In the genomic region with DNA sequence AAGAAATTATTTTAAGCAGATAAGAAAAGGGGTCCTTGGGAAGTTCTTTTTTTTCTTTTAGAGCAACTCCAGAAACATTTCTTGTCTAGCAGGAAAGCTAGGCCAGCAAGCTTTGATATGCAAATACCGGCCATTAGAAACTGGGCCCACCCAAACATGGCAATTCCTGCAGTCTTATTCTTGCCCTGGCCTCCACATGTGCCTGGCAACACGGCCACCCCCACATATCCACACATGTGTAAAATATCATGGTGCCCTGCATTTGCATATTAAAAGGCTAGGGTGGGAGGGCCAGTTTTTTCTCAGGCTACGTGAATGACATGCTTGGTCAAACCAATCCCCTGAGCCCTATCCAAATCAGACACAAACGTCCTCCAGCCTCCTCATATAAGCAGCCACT, we compare ENCODE assay signal across 25 cellular contexts.
"Had no signal": no experiment of that assay in that cellular context is flagged by ENCODE, and none has a peak within 500 bp of the region (broad histone marks: within the 10 kb centered on the region; RNA-seq: fewer than 3 reads in every experiment).

No MANE protein-coding gene starts in this region.

- H3K36me3 ChIP-seq: gastrocnemius medialis, ovary, sigmoid colon had no signal

- H3K27ac ChIP-seq: epithelial cell of prostate, gastrocnemius medialis, ovary, psoas muscle, testis, tibial artery, upper lobe of left lung had no signal

- H3K4me1 ChIP-seq: gastrocnemius medialis, psoas muscle, testis, tibial artery, upper lobe of left lung had no signal

- H3K27me3 Mint-ChIP-seq: memory B cell; naive thymus-derived CD4-positive, alpha-beta T cell had no signal

- H3K27ac Mint-ChIP-seq: memory B cell; naive thymus-derived CD4-positive, alpha-beta T cell; nephron progenitor cell; stimulated activated effector memory CD8-positive, alpha-beta T cell treated with anti-CD3 and anti-CD28 coated beads, Interleukin-12 subunit alpha, Interleukin-12 subunit beta, amount 100 ng/mL, for 72 hours had no signal

- H3K36me3 Mint-ChIP-seq: naive thymus-derived CD4-positive, alpha-beta T cell; stimulated activated effector memory CD8-positive, alpha-beta T cell treated with anti-CD3 and anti-CD28 coated beads, Interleukin-12 subunit alpha, Interleukin-12 subunit beta, amount 100 ng/mL, for 72 hours had no signal

- H3K4me1 Mint-ChIP-seq: memory B cell; naive thymus-derived CD4-positive, alpha-beta T cell; nephron progenitor cell; stimulated activated effector memory CD8-positive, alpha-beta T cell treated with anti-CD3 and anti-CD28 coated beads, Interleukin-12 subunit alpha, Interleukin-12 subunit beta, amount 100 ng/mL, for 72 hours had no signal

- H3K4me3 Mint-ChIP-seq: memory B cell; naive thymus-derived CD4-positive, alpha-beta T cell; nephron progenitor cell; stimulated activated effector memory CD8-positive, alpha-beta T cell treated with anti-CD3 and anti-CD28 coated beads, Interleukin-12 subunit alpha, Interleukin-12 subunit beta, amount 100 ng/mL, for 72 hours had no signal

- H3K27me3 ChIP-seq: gastrocnemius medialis, ovary, sigmoid colon, testis, tibial artery, upper lobe of left lung had no signal

- FAIRE-seq: kidney, urothelium cell line had no signal

- H3K9me3 ChIP-seq: gastrocnemius medialis, ovary, psoas muscle, sigmoid colon, testis, tibial artery, upper lobe of left lung had no signal

- DNase-seq: foreskin fibroblast; gastrocnemius medialis; head of caudate nucleus; kidney; midbrain; naive thymus-derived CD4-positive, alpha-beta T cell; nephron progenitor cell; ovary; psoas muscle; right cardiac atrium; sigmoid colon; stimulated activated CD4-positive, alpha-beta T cell treated with anti-CD3 and anti-CD28 coated beads, Interleukin-2, amount 100 ng/mL, for 24 hours; stimulated activated CD4-positive, alpha-beta T cell treated with anti-CD3 and anti-CD28 coated beads, Interleukin-4, amount 100 ng/mL, for 24 hours; stimulated activated naive CD8-positive, alpha-beta T cell treated with anti-CD3 and anti-CD28 coated beads, Interleukin-15, Interleukin-2, amounts not matched to agents 100 U/mL and 50 U/mL, for 24 hours; substantia nigra; testis; tibial artery; upper lobe of left lung had no signal

- H3K9me3 Mint-ChIP-seq: memory B cell; naive thymus-derived CD4-positive, alpha-beta T cell; stimulated activated effector memory CD8-positive, alpha-beta T cell treated with anti-CD3 and anti-CD28 coated beads, Interleukin-12 subunit alpha, Interleukin-12 subunit beta, amount 100 ng/mL, for 72 hours had no signal

- ATAC-seq: esophagus mucosa; left lobe of liver; naive thymus-derived CD4-positive, alpha-beta T cell; stimulated activated effector memory CD8-positive, alpha-beta T cell treated with anti-CD3 and anti-CD28 coated beads, Interleukin-12 subunit alpha, Interleukin-12 subunit beta, amount 100 ng/mL, for 72 hours; stimulated activated naive CD8-positive, alpha-beta T cell treated with anti-CD3 and anti-CD28 coated beads, Interleukin-15, Interleukin-2, amounts not matched to agents 100 U/mL and 50 U/mL, for 24 hours had no signal

- H3K4me3 ChIP-seq: gastrocnemius medialis, lung, ovary, psoas muscle, sigmoid colon, testis, tibial artery, upper lobe of left lung had no signal
